Comparison of ENCODE assay signal across 1 cellular context in genomic region chr22:38940985-38941384, GRCh38.
TF ChIP-seq lines count a peak whose summit lies in the region.

No MANE protein-coding gene starts in this region.

TF ChIP-seq in GM12878, 131 proteins besides CTCF, POLR2A, EP300 and RAD21:
- TF ChIP-seq RUNX3 (IDR thresholded peaks at IDR 0.05; ENCODE audit: low read length) = peak; percentile 93
- TF ChIP-seq JUNB (IDR thresholded peaks at IDR 0.05) = no peak
- 0 out of 2 replicates have a peak, but pooled peaks have one; percentile 20 for TF ChIP-seq BCL11A (IDR thresholded peaks at IDR 0.05; ENCODE audit: low read depth, low read length)
- TF ChIP-seq TCF7 (IDR thresholded peaks at IDR 0.05; ENCODE audit: borderline replicate concordance) = no peak
- no peak for TF ChIP-seq PAX5 (IDR thresholded peaks at IDR 0.05; ENCODE audit: borderline replicate concordance, low read depth, low read length)
- no peak for TF ChIP-seq RBBP5 (conservative IDR thresholded peaks at IDR 0.05)
- TF ChIP-seq FOXK2 (IDR thresholded peaks at IDR 0.05) = no peak
- no peak for TF ChIP-seq SMAD1 (IDR thresholded peaks at IDR 0.05; ENCODE audit: low read depth, partially characterized antibody)
- no peak for TF ChIP-seq PBX3 (IDR thresholded peaks at IDR 0.05; ENCODE audit: insufficient replicate concordance, low read depth, low read length)
- TF ChIP-seq SUZ12 (IDR thresholded peaks at IDR 0.05; ENCODE audit: unreplicated experiment) = no peak
- TF ChIP-seq SREBF2 (IDR thresholded peaks at IDR 0.05; ENCODE audit: low read length) = no peak
- TF ChIP-seq SKIL (IDR thresholded peaks at IDR 0.05; ENCODE audit: low read depth, poor library complexity, severe bottlenecking) = no peak
- TF ChIP-seq RCOR1 (conservative IDR thresholded peaks at IDR 0.05; ENCODE audit: low read depth, low read length) = no peak
- no peak for TF ChIP-seq CREM (IDR thresholded peaks at IDR 0.05; ENCODE audit: low read depth)
- no peak for TF ChIP-seq PRDM15 (CRISPR knock-in tag; IDR thresholded peaks at IDR 0.05)
- TF ChIP-seq ZBTB11 (CRISPR knock-in tag; IDR thresholded peaks at IDR 0.05) = no peak
- TF ChIP-seq E4F1 (IDR thresholded peaks at IDR 0.05; ENCODE audit: borderline replicate concordance, partially characterized antibody) = no peak
- no peak for TF ChIP-seq SRF (IDR thresholded peaks at IDR 0.05; ENCODE audit: low read depth in 2 of 2, low read length in 2 of 2)
- no peak for TF ChIP-seq FOXM1 (IDR thresholded peaks at IDR 0.05; ENCODE audit: low read depth, low read length)
- no peak for TF ChIP-seq ZNF207 (IDR thresholded peaks at IDR 0.05; ENCODE audit: borderline replicate concordance)
- TF ChIP-seq KAT2A (conservative IDR thresholded peaks at IDR 0.05; ENCODE audit: control insufficient read depth, low read depth, low read length) = no peak
- TF ChIP-seq ZBED1 (IDR thresholded peaks at IDR 0.05; ENCODE audit: borderline replicate concordance) = no peak
- TF ChIP-seq TARDBP (IDR thresholded peaks at IDR 0.05; ENCODE audit: borderline replicate concordance) = no peak
- 0 out of 2 replicates have a peak, but pooled peaks have one; percentile 6 for TF ChIP-seq YY1 (IDR thresholded peaks at IDR 0.05; ENCODE audit: low read depth, low read length)
- no peak for TF ChIP-seq USF2 (IDR thresholded peaks at IDR 0.05; ENCODE audit: borderline replicate concordance, low read depth, low read length)
- TF ChIP-seq POLR2AphosphoS5 (IDR thresholded peaks at IDR 0.05; ENCODE audit: low read length) = no peak
- TF ChIP-seq ZNF274 (IDR thresholded peaks at IDR 0.05; ENCODE audit: insufficient read depth, insufficient read length) = no peak
- TF ChIP-seq CBFB (IDR thresholded peaks at IDR 0.05; ENCODE audit: low read depth) = peak; percentile 27; the same call in 1 of the 2 replicates
- TF ChIP-seq KLF5 (IDR thresholded peaks at IDR 0.05; ENCODE audit: partially characterized antibody) = no peak
- TF ChIP-seq TAF1 (IDR thresholded peaks at IDR 0.05; ENCODE audit: borderline replicate concordance, low read depth, low read length) = no peak
- no peak for TF ChIP-seq ZBTB4 (CRISPR knock-in tag; IDR thresholded peaks at IDR 0.05)
- no peak for TF ChIP-seq ZNF622 (IDR thresholded peaks at IDR 0.05)
- no peak for TF ChIP-seq CHD1 (IDR thresholded peaks at IDR 0.05; ENCODE audit: low read depth, low read length)
- TF ChIP-seq EGR1 (IDR thresholded peaks at IDR 0.05; ENCODE audit: borderline replicate concordance in 1 of 2, low read depth in 2 of 2, low read length in 2 of 2) = no peak
